25 cellular contexts compared by ENCODE assay signal in genomic region chr1:17065667-17066066, GRCh38.
"Had no signal": no experiment of that assay in that cellular context is flagged by ENCODE, and none has a peak within 500 bp of the region (broad histone marks: within the 10 kb centered on the region; RNA-seq: fewer than 3 reads in every experiment).

No MANE protein-coding gene starts in this region.

- ATAC-seq: foreskin keratinocyte; sciatic nerve; stimulated activated naive B cell treated with anti-CD40 and anti-IgM and Interleukin-4, amounts not matched to agents 10 μg/mL and 1 μg/mL and 100 μg/mL, for 72 hours; WTC11 had no signal

- H3K36me3 Mint-ChIP-seq: immature natural killer cell, memory B cell, WTC11 had no signal

- H3K4me1 ChIP-seq: parathyroid adenoma, testis had no signal

- H3K4me3 ChIP-seq: hepatocyte, testis had no signal

- H3K9me3 Mint-ChIP-seq: activated naive CD8-positive, alpha-beta T cell treated with anti-CD3 and anti-CD28 coated beads for 36 hours; immature natural killer cell; memory B cell; stimulated activated naive B cell treated with anti-CD40 and anti-IgM and Interleukin-4, amounts not matched to agents 10 μg/mL and 1 μg/mL and 100 μg/mL, for 72 hours had no signal

- H3K4me1 Mint-ChIP-seq: immature natural killer cell; stimulated activated naive B cell treated with anti-CD40 and anti-IgM and Interleukin-4, amounts not matched to agents 10 μg/mL and 1 μg/mL and 100 μg/mL, for 72 hours had no signal

- H3K27me3 ChIP-seq: foreskin keratinocyte, hepatocyte, testis had no signal

- H3K4me3 Mint-ChIP-seq: activated naive CD8-positive, alpha-beta T cell treated with anti-CD3 and anti-CD28 coated beads for 36 hours; immature natural killer cell; memory B cell; nephron; stimulated activated naive B cell treated with anti-CD40 and anti-IgM and Interleukin-4, amounts not matched to agents 10 μg/mL and 1 μg/mL and 100 μg/mL, for 72 hours; WTC11 had no signal

- H3K27me3 Mint-ChIP-seq: activated naive CD8-positive, alpha-beta T cell treated with anti-CD3 and anti-CD28 coated beads for 36 hours had no signal

- DNase-seq: activated CD4-positive, alpha-beta T cell treated with anti-CD3 and anti-CD28 coated beads, Interleukin-2, amount 50 U/mL, for 4 hours; activated CD8-positive, alpha-beta memory T cell treated with anti-CD3 and anti-CD28 coated beads for 24 hours; activated CD8-positive, alpha-beta memory T cell treated with anti-CD3 and anti-CD28 coated beads, Interleukin-2, amount 50 U/mL, for 48 hours; activated naive CD4-positive, alpha-beta T cell treated with Interleukin-2 at 50 U/mL for 16 hours; activated naive CD8-positive, alpha-beta T cell treated with anti-CD3 and anti-CD28 coated beads for 36 hours; activated T-cell treated with anti-CD3 and anti-CD28 coated beads, Interleukin-2, amount 50 U/mL, for 48 hours; amniotic stem cell; effector CD8-positive, alpha-beta T cell; foreskin keratinocyte; immature natural killer cell; kidney glomerular epithelial cell; nucleus accumbens; small intestine; stimulated activated CD4-positive, alpha-beta T cell treated with anti-CD3 and anti-CD28 coated beads, Interleukin-2, amount 100 ng/mL, for 48 hours; stimulated activated CD8-positive, alpha-beta memory T cell treated with anti-CD3 and anti-CD28 coated beads, Interleukin-4, amount 100 ng/mL, for 48 hours; stimulated activated naive B cell treated with anti-CD40 and anti-IgM and Interleukin-4, amounts not matched to agents 10 μg/mL and 1 μg/mL and 100 μg/mL, for 72 hours; T-helper 1 cell; testis; trophoblast cell had no signal

- H3K27ac ChIP-seq: foreskin keratinocyte, hepatocyte, parathyroid adenoma, testis had no signal

- H3K9me3 ChIP-seq: testis had no signal

- H3K27ac Mint-ChIP-seq: activated naive CD8-positive, alpha-beta T cell treated with anti-CD3 and anti-CD28 coated beads for 36 hours; immature natural killer cell; memory B cell; nephron; stimulated activated naive B cell treated with anti-CD40 and anti-IgM and Interleukin-4, amounts not matched to agents 10 μg/mL and 1 μg/mL and 100 μg/mL, for 72 hours; WTC11 had no signal
